1 cellular context compared by ENCODE assay signal in genomic region chr1:150567717-150568561, GRCh38.
TF ChIP-seq lines count a peak whose summit lies in the region.

No MANE protein-coding gene starts in this region.

TF ChIP-seq in A549, 52 proteins besides CTCF, POLR2A, EP300 and RAD21 (continued from another document):
- TF ChIP-seq TP53 (CRISPR knock-in tag; IDR thresholded peaks at IDR 0.05), result peak; percentile 21; the same call in 1 of the 2 replicates
- TF ChIP-seq, protein P1, sequence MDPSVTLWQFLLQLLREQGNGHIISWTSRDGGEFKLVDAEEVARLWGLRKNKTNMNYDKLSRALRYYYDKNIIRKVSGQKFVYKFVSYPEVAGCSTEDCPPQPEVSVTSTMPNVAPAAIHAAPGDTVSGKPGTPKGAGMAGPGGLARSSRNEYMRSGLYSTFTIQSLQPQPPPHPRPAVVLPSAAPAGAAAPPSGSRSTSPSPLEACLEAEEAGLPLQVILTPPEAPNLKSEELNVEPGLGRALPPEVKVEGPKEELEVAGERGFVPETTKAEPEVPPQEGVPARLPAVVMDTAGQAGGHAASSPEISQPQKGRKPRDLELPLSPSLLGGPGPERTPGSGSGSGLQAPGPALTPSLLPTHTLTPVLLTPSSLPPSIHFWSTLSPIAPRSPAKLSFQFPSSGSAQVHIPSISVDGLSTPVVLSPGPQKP (IDR thresholded peaks at IDR 0.05; ENCODE audit: low read depth, low read length), result no peak
